ENCODE assay signal across 14 cellular contexts in the genomic region with DNA sequence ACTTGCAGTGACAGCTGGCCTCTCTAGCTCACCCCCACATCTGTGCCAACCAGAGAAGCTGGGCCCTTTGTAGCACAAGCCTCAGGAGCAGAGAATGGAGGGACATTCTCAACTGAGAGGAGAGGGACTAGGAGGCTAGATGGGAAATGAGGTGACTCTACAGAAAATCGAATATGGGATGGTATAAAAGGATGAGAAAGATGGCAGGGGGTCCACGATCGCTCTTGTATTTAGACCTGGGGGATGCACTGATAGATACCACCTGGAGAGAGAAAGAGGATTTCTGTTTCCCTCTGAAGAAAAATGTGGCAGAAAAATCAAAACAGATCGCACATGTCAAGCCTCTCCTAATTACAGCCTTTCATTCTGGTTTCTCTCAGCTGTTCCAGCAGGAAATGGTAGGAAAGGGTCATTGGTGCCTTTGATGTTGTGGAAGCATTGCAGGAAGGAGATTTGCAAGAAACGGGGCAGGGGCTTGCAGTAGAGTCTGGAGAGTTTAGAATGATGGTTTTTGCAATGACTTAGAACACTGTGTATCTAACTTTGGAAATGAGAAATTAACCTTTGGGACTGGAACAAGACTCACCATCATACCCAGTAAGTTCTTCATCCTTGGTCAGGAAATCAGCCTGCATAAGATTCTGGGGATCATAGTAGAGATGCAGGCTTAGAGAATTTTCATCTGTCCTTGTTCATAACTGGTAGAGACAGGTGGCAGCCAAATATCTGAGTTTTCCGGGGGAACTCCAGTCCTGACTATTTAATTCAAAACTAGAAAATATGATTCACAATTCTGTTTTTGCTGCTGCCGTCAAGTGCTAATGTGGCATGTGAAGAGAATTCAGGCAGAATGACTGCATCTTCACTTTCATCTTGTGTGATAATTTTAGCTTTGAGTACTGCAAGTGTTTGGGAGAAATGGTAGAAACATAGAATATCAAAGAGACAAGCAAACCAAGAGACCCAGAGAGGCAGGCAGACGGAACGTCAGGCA.
DNase-seq lines count a peak whose midpoint lies in the region; TF ChIP-seq lines count a peak whose summit lies in the region.
"Had no signal": no experiment of that assay in that cellular context is flagged by ENCODE, and none has a peak within 500 bp of the region (broad histone marks: within the 10 kb centered on the region; RNA-seq: fewer than 3 reads in every experiment).

No MANE protein-coding gene starts in this region.

- H3K4me3 Mint-ChIP-seq in activated naive CD4-positive, alpha-beta T cell treated with anti-CD3 and anti-CD28 coated beads, Interleukin-2, amount 50 U/mL, for 24 hours: peak overlapping the region; percentile 87
- H3K4me3 Mint-ChIP-seq in IgD-negative memory B cell (peak overlapping the region; percentile 68 to 84 (median 78)), Calu3 (ENCODE audit: low read depth, unreplicated experiment) (no peak overlapping the region)

- peaks cover 35% of the 10 kb centered on the region for H3K36me3 Mint-ChIP-seq in activated naive CD4-positive, alpha-beta T cell treated with anti-CD3 and anti-CD28 coated beads, Interleukin-2, amount 50 U/mL, for 24 hours
- H3K36me3 Mint-ChIP-seq in IgD-negative memory B cell: no peaks in the 10 kb centered on the region
- no peaks in the 10 kb centered on the region for H3K36me3 Mint-ChIP-seq in Calu3 (ENCODE audit: insufficient read depth, unreplicated experiment)

- H3K27me3 ChIP-seq in suprapubic skin (no peaks in the 10 kb centered on the region), tibial artery (no peaks in the 10 kb centered on the region)

- TF ChIP-seq POLR2A in suprapubic skin (IDR thresholded peaks at IDR 0.05): no peak

- CTCF ChIA-PET in Calu3 (lab: Charles Lee): interaction anchor here (0.6 to 0.7 kb wide), 2 partner anchors 10 to 66 kb away, joined by 3 read pairs; no protein-coding TSS in a partner anchor

- H3K36me3 ChIP-seq in suprapubic skin: no peaks in the 10 kb centered on the region
- no peaks in the 10 kb centered on the region for H3K36me3 ChIP-seq in tibial artery

- WGBS in suprapubic skin: 65% methylated on average over 9 of the region's 9 CpGs

- H3K4me3 ChIP-seq in suprapubic skin: no peak overlapping the region
- no peak overlapping the region for H3K4me3 ChIP-seq in tibial artery

- peaks cover 35% of the 10 kb centered on the region for H3K4me1 Mint-ChIP-seq in activated naive CD4-positive, alpha-beta T cell treated with anti-CD3 and anti-CD28 coated beads, Interleukin-2, amount 50 U/mL, for 24 hours
- H3K4me1 Mint-ChIP-seq in IgD-negative memory B cell: peaks cover 62 to 79% (median 73%) of the 10 kb centered on the region in 3 donors
- no peaks in the 10 kb centered on the region for H3K4me1 Mint-ChIP-seq in Calu3 (ENCODE audit: low read depth, unreplicated experiment)

- no peak for DNase-seq in activated naive CD4-positive, alpha-beta T cell (lab: John Stamatoyannopoulos, UW)
- peak in 8 of 61 donors; percentile 3 to 54 (median 16) for DNase-seq in caudate nucleus (lab: John Stamatoyannopoulos, UW)
- no peak for DNase-seq in suprapubic skin (ENCODE audit: low spot score in 2 of 2)
- no peak for DNase-seq in Calu3
- no peak for DNase-seq in tibial artery
- DNase-seq in NCI-H2171 (lab: John Stamatoyannopoulos, UW): no peak
- DNase-seq: activated effector memory CD4-positive, alpha-beta T cell treated with Interleukin-2 at 50 U/mL for 16 hours; KG1; NCI-H1436; SHP77; stimulated activated CD4-positive, alpha-beta T cell treated with anti-CD3 and anti-CD28 coated beads, Interleukin-1b, Interleukin-23, amount 100 ng/mL, for 48 hours had no signal

- no peaks in the 10 kb centered on the region for H3K27me3 Mint-ChIP-seq in activated naive CD4-positive, alpha-beta T cell treated with anti-CD3 and anti-CD28 coated beads, Interleukin-2, amount 50 U/mL, for 24 hours
- H3K27me3 Mint-ChIP-seq in IgD-negative memory B cell: peaks cover 45% of the 10 kb centered on the region
- H3K27me3 Mint-ChIP-seq in Calu3 (ENCODE audit: unreplicated experiment): peaks cover 99% of the 10 kb centered on the region

- intact Hi-C loops in Calu3 (cut with micrococcal nuclease; ENCODE audit: unreplicated experiment): no loop called here
- intact Hi-C loops in tibial artery (cut with DNase I; ENCODE audit: low total_unique reads): no loop called here

- H3K9me3 ChIP-seq in suprapubic skin: no peaks in the 10 kb centered on the region
- no peaks in the 10 kb centered on the region for H3K9me3 ChIP-seq in tibial artery

- no peak for TF ChIP-seq CTCF in suprapubic skin (IDR thresholded peaks at IDR 0.05)
- TF ChIP-seq CTCF in Calu3 (IDR thresholded peaks at IDR 0.05; ENCODE audit: unreplicated experiment): no peak
- TF ChIP-seq CTCF in tibial artery (IDR thresholded peaks at IDR 0.05): no peak

- no peak for TF ChIP-seq EP300 in suprapubic skin (IDR thresholded peaks at IDR 0.05)

- H3K9me3 Mint-ChIP-seq in activated naive CD4-positive, alpha-beta T cell treated with anti-CD3 and anti-CD28 coated beads, Interleukin-2, amount 50 U/mL, for 24 hours: no peaks in the 10 kb centered on the region
- H3K9me3 Mint-ChIP-seq in IgD-negative memory B cell (no peaks in the 10 kb centered on the region), Calu3 (ENCODE audit: low read depth, unreplicated experiment) (no peaks in the 10 kb centered on the region)

- H3K4me1 ChIP-seq in suprapubic skin: peaks cover 80% of the 10 kb centered on the region
- peaks cover 0 to 6% (median 0%) of the 10 kb centered on the region in 4 donors for H3K4me1 ChIP-seq in tibial artery

- H3K27ac Mint-ChIP-seq in activated naive CD4-positive, alpha-beta T cell treated with anti-CD3 and anti-CD28 coated beads, Interleukin-2, amount 50 U/mL, for 24 hours: peak overlapping the region; percentile 96
- H3K27ac Mint-ChIP-seq in IgD-negative memory B cell: peak overlapping the region; percentile 66 to 86 (median 85)
- no peak overlapping the region for H3K27ac Mint-ChIP-seq in Calu3 (ENCODE audit: unreplicated experiment)
- H3K27ac Mint-ChIP-seq: progenitor cell of endocrine pancreas had no signal

- H3K27ac ChIP-seq in caudate nucleus (ENCODE audit: low read depth, low read length) (peak overlapping the region; percentile 16), suprapubic skin (peak overlapping the region; percentile 73), tibial artery (no peak overlapping the region)

- no TSS peak for BruUV-seq in Calu3 (replicated peaks; lab: Mats Ljungman, UMichigan)

Comparison
In these comparisons a context has a peak if more than half of its experiments do, and no peak if none do; other contexts are left out.
1. H3K27ac ChIP-seq: peak in caudate nucleus (single experiment) and suprapubic skin (single experiment); none in tibial artery (0 of 2).